In genomic region chr11:46275964-46276641, GRCh38 we compare ENCODE assay signal across 14 cellular contexts. TPM values are rescaled to one million over a fixed set of nuclear protein-coding genes. Genes with fewer than 3 reads are reported as not detected.
A peak's percentile ranks its signal among the peaks of the same experiment; 100 is the strongest.
DNase-seq lines count a peak whose midpoint lies in the region; ATAC-seq, FAIRE-seq and TF ChIP-seq lines count a peak whose summit lies in the region.
"Had no signal": no experiment of that assay in that cellular context is flagged by ENCODE, and none has a peak within 500 bp of the region (broad histone marks: within the 10 kb centered on the region; RNA-seq: fewer than 3 reads in every experiment).

No MANE protein-coding gene starts in this region.

- H3K36me3 ChIP-seq in IMR-90 (ENCODE audit: control insufficient read depth, insufficient read depth, low read length) (peaks cover 4% of the 10 kb centered on the region), K562 (ENCODE audit: control insufficient read depth, insufficient read depth, low read length) (no peaks in the 10 kb centered on the region), mucosa of descending colon (ENCODE audit: low read depth) (no peaks in the 10 kb centered on the region)

- H2BK15ac ChIP-seq in IMR-90 (ENCODE audit: low read depth, low read length) = peak overlapping the region; percentile 54; the same call in 1 of the 3 replicates

- H2BK120ac ChIP-seq in IMR-90 (ENCODE audit: low read depth, low read length) = no peak overlapping the region

- WGBS in A549 (ENCODE audit: missing lambda C conversion rate) = 64% methylated on average over 6 of the region's 6 CpGs
- WGBS in IMR-90 (ENCODE audit: extremely low coverage in 2 of 2, insufficient read length in 1 of 2), 2 experiments = 100% methylated on average over 1 of the region's 6 CpGs; no CpG with 5 or more reads in 1 of the 2 experiments
- 15% methylated on average over 6 of the region's 6 CpGs for WGBS in K562 (ENCODE audit: insufficient coverage, low coverage, missing lambda C conversion rate)

- ATAC-seq in A549 (no peak), IMR-90 (ENCODE audit: low read depth) (no peak), K562 (no peak), mucosa of descending colon (peak; percentile 23), GM21786 (IDR thresholded peaks at IDR 0.05; ENCODE audit: unreplicated experiment) (no peak), HG02678 (IDR thresholded peaks at IDR 0.05; ENCODE audit: unreplicated experiment) (no peak)
- ATAC-seq: right cardiac atrium; stimulated activated naive CD8-positive, alpha-beta T cell treated with anti-CD3 and anti-CD28 coated beads, Interleukin-15, Interleukin-2, amounts not matched to agents 100 U/mL and 50 U/mL, for 24 hours had no signal

- in situ Hi-C loops in IMR-90 (cut with MboI; ENCODE audit: low sequenced_read_pairs) = no loop called here
- in situ Hi-C loops in K562 (cut with MboI) = no loop called here

- no peak for TF ChIP-seq RAD21 in A549 (conservative IDR thresholded peaks at IDR 0.05 in 1 of 2, IDR thresholded peaks at IDR 0.05 in 1 of 2)
- no peak for TF ChIP-seq RAD21 in IMR-90 (IDR thresholded peaks at IDR 0.05; ENCODE audit: low read length)
- TF ChIP-seq RAD21 in K562 (CRISPR knock-in tag; conservative IDR thresholded peaks at IDR 0.05 in 1 of 2, IDR thresholded peaks at IDR 0.05 in 1 of 2) = no peak

- peak overlapping the region; percentile 52 for H2AK9ac ChIP-seq in IMR-90 (replicated peaks; ENCODE audit: low read depth, low read length, poor library complexity)

- H3K4ac ChIP-seq in IMR-90 (ENCODE audit: low read depth, low read length) = peak overlapping the region; percentile 42

- H3K4me1 ChIP-seq in A549 (peaks cover 52% of the 10 kb centered on the region), IMR-90 (ENCODE audit: control insufficient read depth, insufficient read depth, low read length) (peaks cover 33% of the 10 kb centered on the region), K562 (replicated peaks in 1 of 2; ENCODE audit: control insufficient read depth in 2 of 2, insufficient read depth in 2 of 2, low read length in 2 of 2) (peaks cover 55 to 65% of the 10 kb centered on the region in 2 experiments), mucosa of descending colon (ENCODE audit: low read depth) (peaks cover 64% of the 10 kb centered on the region)

- FAIRE-seq in A549 (lab: Jason Lieb, UNC) = no peak
- no peak for FAIRE-seq in K562 (lab: Jason Lieb, UNC)
- FAIRE-seq: GM12891 had no signal

- no peak for TF ChIP-seq EP300 in A549 (IDR thresholded peaks at IDR 0.05)
- TF ChIP-seq EP300 in K562 (IDR thresholded peaks at IDR 0.05; ENCODE audit: low read length) = no peak

- H3K56ac ChIP-seq in IMR-90 (ENCODE audit: extremely low read depth, insufficient read depth, low read length) = no peak overlapping the region

- H2AFZ ChIP-seq in IMR-90 (replicated peaks; ENCODE audit: low read length, poor library complexity) (peak overlapping the region; percentile 23), K562 (ENCODE audit: low read depth, low read length) (peak overlapping the region; percentile 70)

- H3K9me1 ChIP-seq in IMR-90 (ENCODE audit: insufficient read depth, low read length) (peaks cover 21% of the 10 kb centered on the region), K562 (ENCODE audit: control insufficient read depth, insufficient read depth, low read length) (no peaks in the 10 kb centered on the region)

- H4K20me1 ChIP-seq in IMR-90 (ENCODE audit: insufficient read depth, low read length) (peaks cover 21% of the 10 kb centered on the region), K562 (replicated peaks; ENCODE audit: control insufficient read depth, insufficient read depth, low read length) (no peaks in the 10 kb centered on the region)

- no peak overlapping the region for H4K5ac ChIP-seq in IMR-90 (ENCODE audit: low read depth, low read length)

- intact Hi-C loops in IMR-90 (cut with micrococcal nuclease) = no loop called here
- intact Hi-C loops in K562 (cut with micrococcal nuclease) = no loop called here
- intact Hi-C loops in mucosa of descending colon (cut with DNase I, micrococcal nuclease) = no loop called here

- H3K4me3 ChIP-seq in A549 (no peak overlapping the region), IMR-90 (ENCODE audit: insufficient read depth, low read depth, low read length) (no peak overlapping the region), K562 (no peak overlapping the region), mucosa of descending colon (no peak overlapping the region)

- no peak overlapping the region for H3K23ac ChIP-seq in IMR-90 (ENCODE audit: low read depth, low read length)

- TF ChIP-seq POLR2A in A549 (IDR thresholded peaks at IDR 0.05; ENCODE audit: low read length) (no peak), IMR-90 (IDR thresholded peaks at IDR 0.05; ENCODE audit: low read depth, low read length) (no peak), K562 (conservative IDR thresholded peaks at IDR 0.05) (no peak)

- H3K9ac ChIP-seq in IMR-90 (ENCODE audit: low read depth, low read length) (no peak overlapping the region), K562 (ENCODE audit: insufficient read depth in 1 of 2, low read depth in 2 of 2, low read length in 2 of 2) (peak overlapping the region in 1 of 2 experiments; percentile 50; a peak in 2 of 4 replicates)

- no peak overlapping the region for H4K8ac ChIP-seq in IMR-90 (ENCODE audit: low read depth in 2 of 2, low read length in 2 of 2)

- no peak overlapping the region for H3K18ac ChIP-seq in IMR-90 (ENCODE audit: low read depth, low read length)

- H3K9me3 ChIP-seq in A549 = no peaks in the 10 kb centered on the region
- H3K9me3 ChIP-seq in IMR-90 (ENCODE audit: control insufficient read depth, insufficient read depth, low read length) = no peaks in the 10 kb centered on the region
- no peaks in the 10 kb centered on the region for H3K9me3 ChIP-seq in K562 (replicated peaks; ENCODE audit: control insufficient read depth, insufficient read depth, low read depth, low read length)
- no peaks in the 10 kb centered on the region for H3K9me3 ChIP-seq in mucosa of descending colon

- H3K27ac ChIP-seq in A549 (no peak overlapping the region), IMR-90 (ENCODE audit: insufficient read depth, low read length) (no peak overlapping the region), K562 (ENCODE audit: extremely low read depth, low read depth, low read length) (0 out of 3 replicates have a peak overlapping the region, but pooled peaks have one; percentile 45), substantia nigra (ENCODE audit: low read depth, low read length, poor library complexity, severe bottlenecking) (no peak overlapping the region)

- H3K79me2 ChIP-seq in K562 (ENCODE audit: control insufficient read depth, insufficient read depth, low read length) = peaks cover 31% of the 10 kb centered on the region

- peak overlapping the region; percentile 46; the same call in 1 of the 2 replicates for H3K14ac ChIP-seq in IMR-90 (replicated peaks; ENCODE audit: low read depth, low read length)

- no peak overlapping the region for H2BK5ac ChIP-seq in IMR-90 (ENCODE audit: low read depth, low read length, poor library complexity, severe bottlenecking)

- H3K27me3 ChIP-seq in IMR-90 (ENCODE audit: control insufficient read depth, insufficient read depth, low read length) = no peaks in the 10 kb centered on the region
- no peaks in the 10 kb centered on the region for H3K27me3 ChIP-seq in K562 (ENCODE audit: control insufficient read depth in 2 of 2, insufficient read depth in 2 of 2, low read length in 2 of 2)

- no TSS peak for BruUV-seq in IMR-90 (replicated peaks; lab: Mats Ljungman, UMichigan)
- no TSS peak for BruUV-seq in K562 (replicated peaks; lab: Mats Ljungman, UMichigan)

- POLR2A ChIA-PET in A549 (lab: Yijun Ruan, JAX) = interaction anchor here (1.0 kb wide), 1 partner anchor 33 kb away, joined by 3 read pairs; no protein-coding TSS in a partner anchor
- POLR2A ChIA-PET in IMR-90 (lab: Charles Lee; ENCODE audit: unreplicated experiment) = no interaction called here
- POLR2A ChIA-PET in K562 (lab: Yijun Ruan, JAX) = interaction anchor here (0.7 to 1.9 kb wide), 4 partner anchors 10 to 149 kb away, joined by 3 to 9 read pairs (median 4); no protein-coding TSS in a partner anchor

- DNase-seq in A549 (ENCODE audit: low read depth in 1 of 2, low spot score in 1 of 2) (no peak), IMR-90 (no peak), K562 (ENCODE audit: extremely low read depth in 1 of 4, low spot score in 3 of 4) (no peak), mucosa of descending colon (peak in 2 of 3 donors; percentile 68 to 85), NCI-H2081 treated with DMSO at 0.1 percent for 48 hours (lab: John Stamatoyannopoulos, UW) (no peak), substantia nigra (lab: John Stamatoyannopoulos, UW) (no peak)
- DNase-seq: activated CD4-positive, alpha-beta T cell treated with anti-CD3 and anti-CD28 coated beads, Interleukin-2, amount 50 U/mL, for 48 hours; caudate nucleus; midbrain; right cardiac atrium; stimulated activated naive CD8-positive, alpha-beta T cell treated with anti-CD3 and anti-CD28 coated beads, Interleukin-15, Interleukin-2, amounts not matched to agents 100 U/mL and 50 U/mL, for 24 hours had no signal

- CTCF ChIA-PET in A549 (lab: Yijun Ruan, JAX) (interaction anchor here (1.3 to 5.9 kb wide), 8 partner anchors 9 to 41 kb away, joined by 3 to 64 read pairs (median 6); no protein-coding TSS in a partner anchor), IMR-90 (lab: Yijun Ruan, JAX) (interaction anchor here (1.0 to 4.4 kb wide), 2 partner anchors 20 to 26 kb away, joined by 4 to 31 read pairs; no protein-coding TSS in a partner anchor), K562 (lab: Yijun Ruan, JAX; ENCODE audit: low intra/inter-chr PET ratio) (no interaction called here)

- H4K91ac ChIP-seq in IMR-90 (ENCODE audit: insufficient read depth, low read depth, low read length) = peak overlapping the region; percentile 21; the same call in 1 of the 2 replicates

- dilution Hi-C loops in IMR-90 (cut with HindIII; ENCODE audit: low sequenced_read_pairs, unreplicated experiment) = no loop called here

- no peak overlapping the region for H2BK20ac ChIP-seq in IMR-90 (ENCODE audit: low read depth, low read length)

- TF ChIP-seq CTCF in A549 (IDR thresholded peaks at IDR 0.05) = no peak
- TF ChIP-seq CTCF in IMR-90 (conservative IDR thresholded peaks at IDR 0.05; ENCODE audit: low read depth, low read length) = no peak
- TF ChIP-seq CTCF in K562 (IDR thresholded peaks at IDR 0.05 in 2 of 3, conservative IDR thresholded peaks at IDR 0.05 in 1 of 3; ENCODE audit: insufficient read depth in 2 of 3, low read depth in 1 of 3, low read length in 3 of 3) = no peak
- TF ChIP-seq CTCF in mucosa of descending colon (IDR thresholded peaks at IDR 0.05) = no peak

- H2AK5ac ChIP-seq in IMR-90 (ENCODE audit: low read depth, low read length) = peak overlapping the region; percentile 60; the same call in 1 of the 2 replicates

- H3K4me2 ChIP-seq in A549 (0 out of 3 replicates have a peak overlapping the region, but pooled peaks have one; percentile 1), IMR-90 (ENCODE audit: low read depth, low read length) (no peak overlapping the region), K562 (ENCODE audit: insufficient read depth, low read length) (no peak overlapping the region; the same call in 1 of the 2 replicates)

- H3K79me1 ChIP-seq in IMR-90 (ENCODE audit: low read depth in 1 of 2, low read length in 2 of 2) = peaks cover 0 to 30% of the 10 kb centered on the region in 2 experiments; a peak in 2 of 4 replicates

RNA-seq across cellular contexts. Expression of gene CREB3L1, which starts 1.4 kb away (rescaled TPM):
- polyA plus RNA-seq in A549 (2011; rRNA removed) (0.48 and 0.61 TPM in 2 replicates), A549 (2017; fragmentation: RNase III; extraction: RNeasy Plus Mini Kit Qiagen cat#74134 plus additional on column Dnase treatment) (2.1 to 2.7 TPM (median 2.3 TPM) in 3 replicates), IMR-90 (2012; rRNA removed) (76.9 and 82.3 TPM in 2 replicates), K562 (2011; rRNA removed) (1.3 and 3.0 TPM in 2 replicates), K562 (2014; fragmentation: Illumina TruSeq; extraction: Trizol) (16.2 and 20.5 TPM in 2 replicates), K562 (2014; fragmentation: Nextera tagmentation; extraction: Ambion mirVana) (1 to 10 TPM; 1.2 to 1.4 TPM), K562 (2014; rRNA removed) (4.9 and 5.3 TPM in 2 replicates)
- 0.24 and 0.45 TPM in 2 replicates for polyA plus RNA-seq in A549 (2012; cell fraction: cytosol; rRNA removed)
- 0.56 and 0.86 TPM in 2 replicates for polyA plus RNA-seq in A549 (2012; cell fraction: nucleus; rRNA removed)
- 1.3 and 1.7 TPM in 2 replicates for polyA minus RNA-seq in A549 (2011; rRNA and poly(A)+ RNA removed)
- total RNA-seq in IMR-90 (2012; rRNA removed) (8.1 and 10.0 TPM in 2 replicates), K562 (2014; rRNA removed) (4.1 and 7.1 TPM in 2 replicates), K562 (2014; rRNA removed; fragmentation: Illumina TruSeq; extraction: Trizol) (3.7 and 5.2 TPM in 2 replicates), K562 (2015; rRNA removed; fragmentation: Illumina TruSeq; extraction: Trizol) (2.4 and 5.5 TPM in 2 replicates), K562 (2021) (24.9 and 27.6 TPM in 2 replicates), mucosa of descending colon (100 to 1,000 TPM in 2 of 3 donors, 10 to 100 TPM in 1; 52.7 to 140 (median 108) TPM)
- 85.0 and 112 TPM in 2 replicates for polyA plus RNA-seq in IMR-90 (2012; cell fraction: cytosol; rRNA removed)
- polyA plus RNA-seq in IMR-90 (2012; cell fraction: nucleus; rRNA removed; ENCODE audit: low replicate concordance) = 50.1 and 52.2 TPM in 2 replicates
- total RNA-seq in K562 (2011; cell fraction: chromatin; rRNA removed; ENCODE audit: low replicate concordance) = 19.2 and 27.7 TPM in 2 replicates
- total RNA-seq in K562 (2011; cell fraction: nucleolus; rRNA removed) = 19.9 and 20.2 TPM in 2 replicates
- 24.8 and 32.7 TPM in 2 replicates for total RNA-seq in K562 (2011; cell fraction: nucleoplasm; rRNA removed)
- polyA plus RNA-seq in K562 (2011; cell fraction: cytosol; rRNA removed) = 2.3 and 2.9 TPM in 2 replicates
- polyA plus RNA-seq in K562 (2011; cell fraction: nucleus; rRNA removed) = 4.5 and 7.2 TPM in 2 replicates
- polyA plus RNA-seq in K562 (2012) = 17.1 and 21.9 TPM in 2 replicates
- polyA minus RNA-seq in K562 (2011; rRNA and poly(A)+ RNA removed) = 4.1 and 4.8 TPM in 2 replicates
- polyA minus RNA-seq in K562 (2011; cell fraction: cytosol; rRNA and poly(A)+ RNA removed) = 15.2 and 25.1 TPM in 2 replicates
- 3.4 and 5.2 TPM in 2 replicates for polyA minus RNA-seq in K562 (2011; cell fraction: nucleus; rRNA and poly(A)+ RNA removed)

Comparison
In these comparisons a context has a peak if more than half of its experiments do, and no peak if none do; other contexts are left out.
1. DNase-seq: peak in mucosa of descending colon (2 of 3); none in A549 (0 of 2), IMR-90 (single experiment), K562 (0 of 4), NCI-H2081 treated with DMSO at 0.1 percent for 48 hours (single experiment) and substantia nigra (0 of 49).
2. Of the 35 proteins assayed by ChIP-seq in both K562 and A549: peak only in K562: none; only in A549: none; in both: USF2; in neither: 34.